Comparison of ENCODE assay signal across 2 cellular contexts in the genomic region with DNA sequence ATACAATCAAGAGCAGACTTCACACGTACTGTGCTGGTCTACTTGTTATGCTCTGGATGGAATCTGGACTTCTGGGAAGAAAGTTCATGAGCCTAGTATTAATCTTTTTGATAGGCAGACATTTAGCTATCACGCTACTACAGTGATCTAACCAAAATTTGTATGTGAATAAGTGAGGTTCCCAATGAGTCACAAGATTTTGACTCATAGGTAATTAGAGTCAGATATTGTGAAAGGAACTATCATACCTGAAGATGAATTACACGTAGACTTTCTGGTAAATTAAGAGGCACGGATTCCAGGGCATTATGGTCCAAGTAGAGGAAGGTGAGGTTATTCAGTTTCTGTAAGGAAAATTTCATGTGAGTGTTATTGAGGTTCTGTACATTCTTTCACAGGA.
TF ChIP-seq lines count a peak whose summit lies in the region.

No MANE protein-coding gene starts in this region.

TF ChIP-seq in A549, 52 proteins besides CTCF, POLR2A, EP300 and RAD21:
- TF ChIP-seq MYC (IDR thresholded peaks at IDR 0.05; ENCODE audit: borderline replicate concordance, low read length) (no peak), FOSL2 (IDR thresholded peaks at IDR 0.05) (no peak), FOSL2 (CRISPR knock-in tag; IDR thresholded peaks at IDR 0.05) (peak; percentile 38; the same call in 1 of the 2 replicates)
TF ChIP-seq in A549: peak in this region for 1.

TF ChIP-seq in IMR-90, 13 proteins besides CTCF, POLR2A, EP300 and RAD21:
- no peak for TF ChIP-seq CHD1 (IDR thresholded peaks at IDR 0.05; ENCODE audit: low read depth, low read length)
- TF ChIP-seq RCOR1 (IDR thresholded peaks at IDR 0.05; ENCODE audit: insufficient replicate concordance, low read length) = no peak
- TF ChIP-seq FOS (IDR thresholded peaks at IDR 0.05; ENCODE audit: low read depth, low read length) = no peak
- TF ChIP-seq MXI1 (IDR thresholded peaks at IDR 0.05; ENCODE audit: borderline replicate concordance, low read depth, low read length) = no peak
- TF ChIP-seq SMC3 (IDR thresholded peaks at IDR 0.05; ENCODE audit: low read depth, low read length) = no peak
- TF ChIP-seq MAFK (IDR thresholded peaks at IDR 0.05; ENCODE audit: low read depth, low read length) = no peak
- TF ChIP-seq NFE2L2 (IDR thresholded peaks at IDR 0.05; ENCODE audit: low read depth, low read length) = no peak
- no peak for TF ChIP-seq BHLHE40 (IDR thresholded peaks at IDR 0.05; ENCODE audit: low read depth, low read length)
- TF ChIP-seq, protein P1, sequence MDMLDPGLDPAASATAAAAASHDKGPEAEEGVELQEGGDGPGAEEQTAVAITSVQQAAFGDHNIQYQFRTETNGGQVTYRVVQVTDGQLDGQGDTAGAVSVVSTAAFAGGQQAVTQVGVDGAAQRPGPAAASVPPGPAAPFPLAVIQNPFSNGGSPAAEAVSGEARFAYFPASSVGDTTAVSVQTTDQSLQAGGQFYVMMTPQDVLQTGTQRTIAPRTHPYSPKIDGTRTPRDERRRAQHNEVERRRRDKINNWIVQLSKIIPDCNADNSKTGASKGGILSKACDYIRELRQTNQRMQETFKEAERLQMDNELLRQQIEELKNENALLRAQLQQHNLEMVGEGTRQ (IDR thresholded peaks at IDR 0.05; ENCODE audit: low read depth, low read length) = no peak
- TF ChIP-seq CEBPB (IDR thresholded peaks at IDR 0.05; ENCODE audit: low read depth, low read length) = no peak; the same call in 1 of the 2 replicates
- TF ChIP-seq, protein P2, sequence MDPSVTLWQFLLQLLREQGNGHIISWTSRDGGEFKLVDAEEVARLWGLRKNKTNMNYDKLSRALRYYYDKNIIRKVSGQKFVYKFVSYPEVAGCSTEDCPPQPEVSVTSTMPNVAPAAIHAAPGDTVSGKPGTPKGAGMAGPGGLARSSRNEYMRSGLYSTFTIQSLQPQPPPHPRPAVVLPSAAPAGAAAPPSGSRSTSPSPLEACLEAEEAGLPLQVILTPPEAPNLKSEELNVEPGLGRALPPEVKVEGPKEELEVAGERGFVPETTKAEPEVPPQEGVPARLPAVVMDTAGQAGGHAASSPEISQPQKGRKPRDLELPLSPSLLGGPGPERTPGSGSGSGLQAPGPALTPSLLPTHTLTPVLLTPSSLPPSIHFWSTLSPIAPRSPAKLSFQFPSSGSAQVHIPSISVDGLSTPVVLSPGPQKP (IDR thresholded peaks at IDR 0.05; ENCODE audit: borderline replicate concordance, low read depth, low read length) = no peak
